1 cellular context compared by ENCODE assay signal in genomic region chr7:20287317-20287716, GRCh38.
TF ChIP-seq lines count a peak whose summit lies in the region.

No MANE protein-coding gene starts in this region.

TF ChIP-seq in GM12878, 131 proteins besides CTCF, POLR2A, EP300 and RAD21:
- TF ChIP-seq SREBF1 (IDR thresholded peaks at IDR 0.05; ENCODE audit: low read length), result no peak
- TF ChIP-seq BHLHE40 (IDR thresholded peaks at IDR 0.05; ENCODE audit: borderline replicate concordance in 1 of 2, low read depth in 2 of 2, low read length in 1 of 2), result peak; percentile 44 to 60; a peak in 2 of 4 replicates
- TF ChIP-seq USF2 (IDR thresholded peaks at IDR 0.05; ENCODE audit: borderline replicate concordance, low read depth, low read length), result peak; percentile 62; the same call in 1 of the 2 replicates
- TF ChIP-seq NR2F1 (conservative IDR thresholded peaks at IDR 0.05), result no peak
- TF ChIP-seq SIX5 (IDR thresholded peaks at IDR 0.05; ENCODE audit: low read depth, low read length, severe bottlenecking), result no peak
- no peak for TF ChIP-seq E2F8 (IDR thresholded peaks at IDR 0.05; ENCODE audit: low read depth, partially characterized antibody)
- TF ChIP-seq E2F4 (IDR thresholded peaks at IDR 0.05; ENCODE audit: low read depth, low read length), result no peak
- TF ChIP-seq RELB (IDR thresholded peaks at IDR 0.05; ENCODE audit: low read depth), result peak; percentile 48; the same call in 1 of the 2 replicates
- no peak for TF ChIP-seq NFIC (IDR thresholded peaks at IDR 0.05; ENCODE audit: low read depth, low read length)
- TF ChIP-seq RCOR1 (conservative IDR thresholded peaks at IDR 0.05; ENCODE audit: low read depth, low read length), result no peak
- TF ChIP-seq ZNF274 (IDR thresholded peaks at IDR 0.05; ENCODE audit: insufficient read depth, insufficient read length), result no peak
- no peak for TF ChIP-seq SUZ12 (IDR thresholded peaks at IDR 0.05; ENCODE audit: unreplicated experiment)
- TF ChIP-seq ZNF687 (IDR thresholded peaks at IDR 0.05), result peak; percentile 70
- no peak for TF ChIP-seq CBX3 (IDR thresholded peaks at IDR 0.05; ENCODE audit: borderline replicate concordance, low read depth)
- TF ChIP-seq FOXK2 (IDR thresholded peaks at IDR 0.05), result no peak
- peak; percentile 86 for TF ChIP-seq MTA2 (IDR thresholded peaks at IDR 0.05; ENCODE audit: low read depth)
- TF ChIP-seq YBX1 (IDR thresholded peaks at IDR 0.05), result no peak
- TF ChIP-seq GATAD2B (conservative IDR thresholded peaks at IDR 0.05; ENCODE audit: low read depth), result no peak
- TF ChIP-seq EED (IDR thresholded peaks at IDR 0.05; ENCODE audit: low read depth), result no peak
- TF ChIP-seq IKZF2 (IDR thresholded peaks at IDR 0.05), result peak; percentile 53 to 62; a peak in 2 of 4 replicates
- no peak for TF ChIP-seq TAF1 (IDR thresholded peaks at IDR 0.05; ENCODE audit: borderline replicate concordance, low read depth, low read length)
- TF ChIP-seq REST (IDR thresholded peaks at IDR 0.05; ENCODE audit: low read depth, low read length), result no peak
- no peak for TF ChIP-seq POU2F2 (IDR thresholded peaks at IDR 0.05; ENCODE audit: borderline replicate concordance, low read depth, low read length)
- TF ChIP-seq ZNF384 (IDR thresholded peaks at IDR 0.05; ENCODE audit: borderline replicate concordance, low read depth, low read length), result no peak
- TF ChIP-seq RAD51 (IDR thresholded peaks at IDR 0.05), result peak; percentile 97
- TF ChIP-seq JUNB (IDR thresholded peaks at IDR 0.05), result no peak
- TF ChIP-seq KLF5 (IDR thresholded peaks at IDR 0.05; ENCODE audit: partially characterized antibody), result no peak
- TF ChIP-seq ZZZ3 (IDR thresholded peaks at IDR 0.05; ENCODE audit: control insufficient read depth, insufficient read length, low read depth), result no peak
- peak; percentile 62 for TF ChIP-seq IKZF1 (conservative IDR thresholded peaks at IDR 0.05)
- TF ChIP-seq ZNF24 (IDR thresholded peaks at IDR 0.05), result no peak
- no peak for TF ChIP-seq ESRRA (IDR thresholded peaks at IDR 0.05; ENCODE audit: low read length)
- no peak for TF ChIP-seq MXI1 (IDR thresholded peaks at IDR 0.05; ENCODE audit: low read depth, low read length)
- no peak for TF ChIP-seq POLR2AphosphoS2 (IDR thresholded peaks at IDR 0.05; ENCODE audit: low read depth, low read length)
- no peak for TF ChIP-seq BMI1 (IDR thresholded peaks at IDR 0.05; ENCODE audit: borderline replicate concordance)
- TF ChIP-seq ZNF217 (IDR thresholded peaks at IDR 0.05), result peak; percentile 54; the same call in 1 of the 2 replicates
- peak; percentile 56; the same call in 1 of the 2 replicates for TF ChIP-seq DPF2 (IDR thresholded peaks at IDR 0.05)
- TF ChIP-seq FOXM1 (IDR thresholded peaks at IDR 0.05; ENCODE audit: low read depth, low read length), result no peak
- TF ChIP-seq E4F1 (IDR thresholded peaks at IDR 0.05; ENCODE audit: borderline replicate concordance, partially characterized antibody), result no peak
- peak; percentile 36 for TF ChIP-seq PKNOX1 (IDR thresholded peaks at IDR 0.05)
- TF ChIP-seq ATF7 (IDR thresholded peaks at IDR 0.05; ENCODE audit: low read depth), result peak; percentile 60; the same call in 1 of the 2 replicates
- TF ChIP-seq SMAD1 (IDR thresholded peaks at IDR 0.05; ENCODE audit: low read depth, partially characterized antibody), result no peak
